In genomic region chr4:182143086-182143821, GRCh38 we compare ENCODE assay signal across 8 cellular contexts.
DNase-seq lines count a peak whose midpoint lies in the region; ATAC-seq and TF ChIP-seq lines count a peak whose summit lies in the region.

No MANE protein-coding gene starts in this region.

- H3K4me3 ChIP-seq in Panc1 (ENCODE audit: low read depth in 2 of 2, low read length in 2 of 2), result peak overlapping the region; percentile 44 to 45

- H3K36me3 ChIP-seq in Panc1 (ENCODE audit: control insufficient read depth, insufficient read depth, low read length), result no peaks in the 10 kb centered on the region; the same call in 1 of the 2 replicates

- no TSS peak for BruUV-seq in Panc1 (replicated peaks; lab: Mats Ljungman, UMichigan)

- H3K27me3 ChIP-seq in Panc1 (ENCODE audit: control insufficient read depth, insufficient read depth, low read length), result peaks cover 11% of the 10 kb centered on the region

- peak overlapping the region; percentile 97 for H3K27ac Mint-ChIP-seq in osteocyte (ENCODE audit: unreplicated experiment)

- no peaks in the 10 kb centered on the region for H3K36me3 Mint-ChIP-seq in osteocyte (ENCODE audit: unreplicated experiment)

- in situ Hi-C loops in Panc1 (cut with HindIII; ENCODE audit: low pct_unique_long_range_greater_than_20kb, low sequenced_read_pairs), result no loop called here

- no peaks in the 10 kb centered on the region for H3K9me3 Mint-ChIP-seq in osteocyte (ENCODE audit: unreplicated experiment)

- no peak; the same call in 1 of the 2 replicates for ATAC-seq in Panc1
- no peak for ATAC-seq in GM19397 (IDR thresholded peaks at IDR 0.05; ENCODE audit: unreplicated experiment)
- no peak for ATAC-seq in GM21390 (IDR thresholded peaks at IDR 0.05; ENCODE audit: unreplicated experiment)
- ATAC-seq in GM21576 (IDR thresholded peaks at IDR 0.05; ENCODE audit: unreplicated experiment), result no peak

- H3K27me3 Mint-ChIP-seq in osteocyte (ENCODE audit: unreplicated experiment), result no peaks in the 10 kb centered on the region

- CTCF ChIA-PET in Panc1 (lab: Charles Lee), result interaction anchor here (0.7 kb wide), 1 partner anchor 478 kb away, joined by 3 read pairs; no protein-coding TSS in a partner anchor

- no peak for TF ChIP-seq CTCF in Panc1 (IDR thresholded peaks at IDR 0.05)
- no peak for TF ChIP-seq CTCF in osteocyte (IDR thresholded peaks at IDR 0.05)

- POLR2A ChIA-PET in Panc1 (lab: Charles Lee), result no interaction called here

- H3K4me3 Mint-ChIP-seq in osteocyte (ENCODE audit: unreplicated experiment), result peak overlapping the region; percentile 92

- DNase-seq in COLO668 (lab: John Stamatoyannopoulos, UW; ENCODE audit: unreplicated experiment), result peak; percentile 36
- DNase-seq in Panc1 (ENCODE audit: low read depth, low spot score), result no peak
- DNase-seq in fibroblast of gingiva (ENCODE audit: low read depth), result peak; percentile 15
- no peak for DNase-seq in osteocyte (ENCODE audit: extremely low spot score, unreplicated experiment)
- no peak for DNase-seq in NCI-H345 (lab: John Stamatoyannopoulos, UW)

- intact Hi-C loops in Panc1 (cut with micrococcal nuclease; ENCODE audit: unreplicated experiment), result no loop called here

- H3K4me1 ChIP-seq in Panc1 (ENCODE audit: control insufficient read depth, insufficient read depth, low read length), result no peaks in the 10 kb centered on the region

- H3K27ac ChIP-seq in Panc1 (ENCODE audit: low read length), result no peak overlapping the region

- peaks cover 23% of the 10 kb centered on the region for H3K4me1 Mint-ChIP-seq in osteocyte (ENCODE audit: unreplicated experiment)

- H3K9me3 ChIP-seq in Panc1 (ENCODE audit: control insufficient read depth, insufficient read depth, low read depth, low read length), result no peaks in the 10 kb centered on the region

Comparison
In these comparisons a context has a peak if more than half of its experiments do, and no peak if none do; other contexts are left out.
1. DNase-seq: peak in COLO668 (single experiment) and fibroblast of gingiva (single experiment); none in Panc1 (single experiment), osteocyte (single experiment) and NCI-H345 (single experiment).